Comparison of ENCODE assay signal across 1 cellular context in genomic region chr17:40647549-40648325, GRCh38.
A peak's percentile ranks its signal among the peaks of the same experiment; 100 is the strongest.
TF ChIP-seq lines count a peak whose summit lies in the region.

Gene SMARCE1, minus strand, starts transcription at chr17:40647818. Its CDS starts 2,016 bp downstream, at chr17:40645802.

TF ChIP-seq in GM12878, 131 proteins besides CTCF, POLR2A, EP300 and RAD21 (continued from another document):
- TF ChIP-seq SRF (IDR thresholded peaks at IDR 0.05; ENCODE audit: low read depth in 2 of 2, low read length in 2 of 2) (no peak), SMC3 (IDR thresholded peaks at IDR 0.05; ENCODE audit: borderline replicate concordance, low read length) (no peak), RBBP5 (conservative IDR thresholded peaks at IDR 0.05) (0 out of 2 replicates have a peak, but pooled peaks have one; percentile 68), HDAC6 (IDR thresholded peaks at IDR 0.05; ENCODE audit: unreplicated experiment) (peak; percentile 37), ZNF687 (IDR thresholded peaks at IDR 0.05) (no peak; the same call in 1 of the 2 replicates), POLR2AphosphoS2 (IDR thresholded peaks at IDR 0.05; ENCODE audit: low read depth, low read length) (0 out of 2 replicates have a peak, but pooled peaks have one; percentile 32), NFYA (IDR thresholded peaks at IDR 0.05; ENCODE audit: borderline replicate concordance, low read depth, low read length) (no peak), PBX3 (IDR thresholded peaks at IDR 0.05; ENCODE audit: insufficient replicate concordance, low read depth, low read length) (no peak), FOXK2 (IDR thresholded peaks at IDR 0.05) (no peak), HDGF (IDR thresholded peaks at IDR 0.05) (no peak), FOXM1 (IDR thresholded peaks at IDR 0.05; ENCODE audit: low read depth, low read length) (no peak; the same call in 1 of the 2 replicates), SP1 (IDR thresholded peaks at IDR 0.05; ENCODE audit: low read depth, low read length) (no peak), RUNX3 (IDR thresholded peaks at IDR 0.05; ENCODE audit: low read length) (no peak), NR2C2 (IDR thresholded peaks at IDR 0.05; ENCODE audit: borderline replicate concordance, control insufficient read depth, insufficient read length, low read depth) (no peak), ZNF217 (IDR thresholded peaks at IDR 0.05) (no peak), SUPT20H (IDR thresholded peaks at IDR 0.05; ENCODE audit: borderline replicate concordance, control insufficient read depth, low read depth, low read length) (no peak), TBL1XR1 (IDR thresholded peaks at IDR 0.05; ENCODE audit: low read depth, low read length) (no peak), EGR1 (IDR thresholded peaks at IDR 0.05; ENCODE audit: borderline replicate concordance in 1 of 2, low read depth in 2 of 2, low read length in 2 of 2) (no peak), EED (IDR thresholded peaks at IDR 0.05; ENCODE audit: low read depth) (no peak), SREBF1 (IDR thresholded peaks at IDR 0.05; ENCODE audit: low read length) (no peak), TCF3 (IDR thresholded peaks at IDR 0.05; ENCODE audit: borderline replicate concordance, insufficient read depth, low read depth, low read length) (no peak), NKRF (conservative IDR thresholded peaks at IDR 0.05) (0 out of 2 replicates have a peak, but pooled peaks have one; percentile 18), E4F1 (IDR thresholded peaks at IDR 0.05; ENCODE audit: borderline replicate concordance, partially characterized antibody) (peak; percentile 35), JUNB (IDR thresholded peaks at IDR 0.05) (no peak), ZBTB11 (CRISPR knock-in tag; IDR thresholded peaks at IDR 0.05) (no peak), CUX1 (IDR thresholded peaks at IDR 0.05; ENCODE audit: insufficient replicate concordance, low read depth, low read length) (no peak), IRF5 (IDR thresholded peaks at IDR 0.05; ENCODE audit: borderline replicate concordance) (no peak), RELB (IDR thresholded peaks at IDR 0.05; ENCODE audit: low read depth) (peak; percentile 85; the same call in 1 of the 2 replicates), ZZZ3 (IDR thresholded peaks at IDR 0.05; ENCODE audit: control insufficient read depth, insufficient read length, low read depth) (no peak), USF1 (IDR thresholded peaks at IDR 0.05; ENCODE audit: borderline replicate concordance, extremely low read length, insufficient read depth, low read depth, low read length) (no peak), STAT3 (IDR thresholded peaks at IDR 0.05; ENCODE audit: low read depth, low read length) (no peak), BRCA1 (IDR thresholded peaks at IDR 0.05; ENCODE audit: low read depth, low read length) (no peak), MEF2B (IDR thresholded peaks at IDR 0.05; ENCODE audit: partially characterized antibody, poor library complexity, severe bottlenecking) (peak; percentile 18)
